18 cellular contexts compared by ENCODE assay signal in genomic region chr15:93986400-93986984, GRCh38.
A peak's percentile ranks its signal among the peaks of the same experiment; 100 is the strongest.
DNase-seq lines count a peak whose midpoint lies in the region; ATAC-seq and TF ChIP-seq lines count a peak whose summit lies in the region.
"Had no signal": no experiment of that assay in that cellular context is flagged by ENCODE, and none has a peak within 500 bp of the region (broad histone marks: within the 10 kb centered on the region; RNA-seq: fewer than 3 reads in every experiment).

No MANE protein-coding gene starts in this region.

- peak overlapping the region; percentile 45 to 88 (median 77) for H3K4me2 ChIP-seq in BLaER1 treated with 17β-estradiol and CSF1 and Interleukin-3, amounts not matched to agents 10 nM and 100 nM
- no peak overlapping the region for H3K4me2 ChIP-seq in PC-3 (ENCODE audit: low read length)

- ATAC-seq in body of pancreas (peak; percentile 56), PC-3 (no peak), GM21515 (IDR thresholded peaks at IDR 0.05; ENCODE audit: unreplicated experiment) (no peak), GM19351 (IDR thresholded peaks at IDR 0.05; ENCODE audit: unreplicated experiment) (no peak)
- ATAC-seq: Panc1, SK-N-SH treated with all-trans-retinoic acid at 6 μM for 48 hours had no signal

- H3K9me3 Mint-ChIP-seq in immature natural killer cell, result peaks cover 0 to under 1% (median 0%) of the 10 kb centered on the region in 6 donors

- CTCF ChIA-PET in PC-3 (lab: Charles Lee), result no interaction called here

- no peaks in the 10 kb centered on the region for H4K20me1 ChIP-seq in BLaER1 treated with 17β-estradiol and CSF1 and Interleukin-3, amounts not matched to agents 10 nM and 100 nM
- no peaks in the 10 kb centered on the region for H4K20me1 ChIP-seq in PC-3 (ENCODE audit: low read length)

- peak overlapping the region; percentile 10 to 84 (median 44) for H3K27ac Mint-ChIP-seq in immature natural killer cell

- peak overlapping the region; percentile 45 to 66 (median 55) for H3K4me3 Mint-ChIP-seq in immature natural killer cell

- peak overlapping the region in 10 of 11 experiments; percentile 28 to 99 (median 94); a peak in 19 of 22 replicates for H3K27ac ChIP-seq in BLaER1 treated with 17β-estradiol and CSF1 and Interleukin-3, amounts not matched to agents 10 nM and 100 nM
- no peak overlapping the region for H3K27ac ChIP-seq in body of pancreas
- H3K27ac ChIP-seq in PC-3 (ENCODE audit: low read length), result no peak overlapping the region

- H3K4me1 ChIP-seq in BLaER1 treated with 17β-estradiol and CSF1 and Interleukin-3, amounts not matched to agents 10 nM and 100 nM, result peaks cover 24 to 69% (median 60%) of the 10 kb centered on the region in 10 experiments
- no peaks in the 10 kb centered on the region for H3K4me1 ChIP-seq in body of pancreas
- H3K4me1 ChIP-seq in PC-3 (ENCODE audit: insufficient read depth, low read length), result no peaks in the 10 kb centered on the region

- no peaks in the 10 kb centered on the region for H3F3A ChIP-seq in PC-3 (ENCODE audit: low read length, unreplicated experiment)

- H2AFZ ChIP-seq in PC-3 (ENCODE audit: low read length), result no peak overlapping the region

- no peaks in the 10 kb centered on the region for H3K79me2 ChIP-seq in PC-3 (ENCODE audit: low read length)

- no peak for TF ChIP-seq CTCF in body of pancreas (IDR thresholded peaks at IDR 0.05)
- TF ChIP-seq CTCF in PC-3 (conservative IDR thresholded peaks at IDR 0.05; ENCODE audit: low read depth, low read length), result no peak

- 61 to 65% methylated on average over 3 of the region's 3 CpGs for WGBS in body of pancreas, 2 donors

- H3K36me3 Mint-ChIP-seq in immature natural killer cell, result no peaks in the 10 kb centered on the region
- H3K36me3 Mint-ChIP-seq: CD4-positive, alpha-beta memory T cell had no signal

- BruUV-seq in PC-3 (replicated peaks; lab: Mats Ljungman, UMichigan), result no TSS peak

- intact Hi-C loops in body of pancreas (cut with DNase I) (no loop called here), PC-3 (cut with micrococcal nuclease) (no loop called here)

- H3K4me1 Mint-ChIP-seq in immature natural killer cell, result peaks cover 37 to 56% of the 10 kb centered on the region in 2 donors

- no peaks in the 10 kb centered on the region for H3K9me2 ChIP-seq in PC-3 (replicated peaks; ENCODE audit: low read length)

- H3K9me3 ChIP-seq in BLaER1 treated with 17β-estradiol and CSF1 and Interleukin-3, amounts not matched to agents 10 nM and 100 nM (replicated peaks in 1 of 11), result peaks cover 0 to 29% (median 13%) of the 10 kb centered on the region in 11 experiments; a peak in 13 of 22 replicates
- H3K9me3 ChIP-seq in body of pancreas (no peaks in the 10 kb centered on the region), PC-3 (ENCODE audit: low read length) (no peaks in the 10 kb centered on the region)

- peak overlapping the region in 6 of 10 experiments; percentile 2 to 27 (median 12); a peak in 3 of 20 replicates for H3K4me3 ChIP-seq in BLaER1 treated with 17β-estradiol and CSF1 and Interleukin-3, amounts not matched to agents 10 nM and 100 nM
- H3K4me3 ChIP-seq in Jurkat, Clone E6-1 (ENCODE audit: low read length), result no peak overlapping the region
- H3K4me3 ChIP-seq in body of pancreas (no peak overlapping the region), PC-3 (ENCODE audit: low read length) (no peak overlapping the region)

- no peak for TF ChIP-seq POLR2A in body of pancreas (IDR thresholded peaks at IDR 0.05)

- peaks cover 0 to 4% (median 0%) of the 10 kb centered on the region in 3 donors for H3K27me3 Mint-ChIP-seq in immature natural killer cell (ENCODE audit: low read depth in 3 of 3)
- H3K27me3 Mint-ChIP-seq: CD4-positive, alpha-beta memory T cell had no signal

- DNase-seq in Jurkat, Clone E6-1 (ENCODE audit: low read depth, low spot score), result peak; percentile 48
- no peak for DNase-seq in body of pancreas
- DNase-seq in immature natural killer cell, result no peak
- DNase-seq in PC-3, result no peak
- no peak for DNase-seq in hypothalamus (lab: John Stamatoyannopoulos, UW)
- DNase-seq: DMS153, GDM1, NCI-H1048, NCI-H1417 treated with DMSO at 0.1 percent for 48 hours, NCI-H187, NCI-H446, NCI-H526 had no signal

- H3K27me3 ChIP-seq in BLaER1 treated with 17β-estradiol and CSF1 and Interleukin-3, amounts not matched to agents 10 nM and 100 nM, result no peaks in the 10 kb centered on the region
- H3K27me3 ChIP-seq in body of pancreas (no peaks in the 10 kb centered on the region), PC-3 (ENCODE audit: low read length) (peaks cover 19% of the 10 kb centered on the region)

- POLR2A ChIA-PET in PC-3 (lab: Charles Lee; ENCODE audit: unreplicated experiment), result no interaction called here

- peak overlapping the region in 9 of 11 experiments; percentile 28 to 87 (median 77); a peak in 17 of 22 replicates for H3K9ac ChIP-seq in BLaER1 treated with 17β-estradiol and CSF1 and Interleukin-3, amounts not matched to agents 10 nM and 100 nM
- no peak overlapping the region for H3K9ac ChIP-seq in PC-3 (ENCODE audit: low read length)

- H3K36me3 ChIP-seq in BLaER1 treated with 17β-estradiol and CSF1 and Interleukin-3, amounts not matched to agents 10 nM and 100 nM, result no peaks in the 10 kb centered on the region; a peak in 1 of 22 replicates
- H3K36me3 ChIP-seq in body of pancreas (replicated peaks in 1 of 2; ENCODE audit: insufficient read depth in 1 of 2, low read depth in 2 of 2) (no peaks in the 10 kb centered on the region), PC-3 (ENCODE audit: low read depth, low read length) (no peaks in the 10 kb centered on the region)

Comparison
In these comparisons a context has a peak if more than half of its experiments do, and no peak if none do; other contexts are left out.
1. H3K27ac ChIP-seq: peak in BLaER1 treated with 17β-estradiol and CSF1 and Interleukin-3, amounts not matched to agents 10 nM and 100 nM (10 of 11); none in body of pancreas (0 of 4) and PC-3 (single experiment).
2. H3K4me3 ChIP-seq: peak in BLaER1 treated with 17β-estradiol and CSF1 and Interleukin-3, amounts not matched to agents 10 nM and 100 nM (6 of 10); none in Jurkat, Clone E6-1 (single experiment), body of pancreas (0 of 2) and PC-3 (single experiment).